In genomic region chr16:57036945-57037344, GRCh38 we compare ENCODE assay signal across 16 cellular contexts. TPM values are rescaled to one million over a fixed set of nuclear protein-coding genes. Genes with fewer than 3 reads are reported as not detected.
DNase-seq lines count a peak whose midpoint lies in the region; ATAC-seq and TF ChIP-seq lines count a peak whose summit lies in the region.
"Had no signal": no experiment of that assay in that cellular context is flagged by ENCODE, and none has a peak within 500 bp of the region (broad histone marks: within the 10 kb centered on the region; RNA-seq: fewer than 3 reads in every experiment).

No MANE protein-coding gene starts in this region.

- H3K79me2 ChIP-seq in Loucy (ENCODE audit: insufficient read depth, low read length) = peaks cover 15% of the 10 kb centered on the region

- peaks cover 85% of the 10 kb centered on the region for H3K36me3 Mint-ChIP-seq in activated CD4-positive, alpha-beta T cell treated with anti-CD3 and anti-CD28 coated beads, Interleukin-2, amount 10 ng/mL, durations not matched to agents 7 days and 5 days (ENCODE audit: low read depth)

- no peaks in the 10 kb centered on the region for H3K27me3 Mint-ChIP-seq in activated CD4-positive, alpha-beta T cell treated with anti-CD3 and anti-CD28 coated beads, Interleukin-2, amount 10 ng/mL, durations not matched to agents 7 days and 5 days

- H3K4me1 Mint-ChIP-seq in activated CD4-positive, alpha-beta T cell treated with anti-CD3 and anti-CD28 coated beads, Interleukin-2, amount 10 ng/mL, durations not matched to agents 7 days and 5 days = peaks cover 87% of the 10 kb centered on the region

- peak overlapping the region; percentile 73 to 96 (median 90) for H3K27ac ChIP-seq in spleen
- H3K27ac ChIP-seq: RWPE1 had no signal

- WGBS in spleen, 5 donors = 50 to 88% (median 67%) methylated on average over 4 to 7 of the region's 7 CpGs

- CTCF ChIA-PET in activated CD4-positive, alpha-beta T cell treated with anti-CD3 and anti-CD28 coated beads, Interleukin-2, amount 10 ng/mL, durations not matched to agents 7 days and 5 days (lab: Charles Lee) = interaction anchor here (0.7 to 1.5 kb wide), 4 partner anchors 10 to 75 kb away, joined by 3 to 9 read pairs (median 4); no protein-coding TSS in a partner anchor

- H3K27ac Mint-ChIP-seq in activated CD4-positive, alpha-beta T cell treated with anti-CD3 and anti-CD28 coated beads, Interleukin-2, amount 10 ng/mL, durations not matched to agents 7 days and 5 days = peak overlapping the region; percentile 97

- H3K9me2 ChIP-seq in Loucy (replicated peaks; ENCODE audit: low read depth, low read length) = no peaks in the 10 kb centered on the region

- peaks cover 4% of the 10 kb centered on the region for H3K9me3 Mint-ChIP-seq in activated CD4-positive, alpha-beta T cell treated with anti-CD3 and anti-CD28 coated beads, Interleukin-2, amount 10 ng/mL, durations not matched to agents 7 days and 5 days

- H3K27me3 ChIP-seq in Loucy (ENCODE audit: insufficient read depth, low read length, poor library complexity, severe bottlenecking) = no peaks in the 10 kb centered on the region
- no peaks in the 10 kb centered on the region for H3K27me3 ChIP-seq in adipocyte (replicated peaks; ENCODE audit: control insufficient read depth, insufficient read depth, low read length)
- no peaks in the 10 kb centered on the region for H3K27me3 ChIP-seq in spleen (replicated peaks in 1 of 7)
- H3K27me3 ChIP-seq: brain microvascular endothelial cell, upper lobe of left lung had no signal

- H3K36me3 ChIP-seq in Loucy (ENCODE audit: insufficient read depth, low read length) = no peaks in the 10 kb centered on the region
- peaks cover 27% of the 10 kb centered on the region for H3K36me3 ChIP-seq in adipocyte (ENCODE audit: control insufficient read depth, insufficient read depth, low read length, severe bottlenecking)
- H3K36me3 ChIP-seq in spleen = peaks cover 0 to 97% (median 63%) of the 10 kb centered on the region in 6 donors

- H3K9ac ChIP-seq in Loucy (ENCODE audit: low read depth, low read length, poor library complexity, severe bottlenecking) (peak overlapping the region; percentile 97), adipocyte (ENCODE audit: low read length) (peak overlapping the region; percentile 2)

- TF ChIP-seq CTCF in Loucy (conservative IDR thresholded peaks at IDR 0.05; ENCODE audit: low read length) = no peak
- no peak for TF ChIP-seq CTCF in spleen (IDR thresholded peaks at IDR 0.05 in 8 of 11, conservative IDR thresholded peaks at IDR 0.05 in 3 of 11)

- peaks cover 20% of the 10 kb centered on the region for H3F3A ChIP-seq in Loucy (ENCODE audit: low read depth)

- ATAC-seq in HG02571 (IDR thresholded peaks at IDR 0.05; ENCODE audit: unreplicated experiment) = no peak

- intact Hi-C loops in spleen (cut with DNase I; ENCODE audit: low total_unique reads) = no loop called here

- no peak overlapping the region for H3K4me3 Mint-ChIP-seq in activated CD4-positive, alpha-beta T cell treated with anti-CD3 and anti-CD28 coated beads, Interleukin-2, amount 10 ng/mL, durations not matched to agents 7 days and 5 days

- peaks cover 62% of the 10 kb centered on the region for H3K4me1 ChIP-seq in Loucy (ENCODE audit: insufficient read depth, low read length, poor library complexity, severe bottlenecking)
- peaks cover 47% of the 10 kb centered on the region for H3K4me1 ChIP-seq in adipocyte (ENCODE audit: control insufficient read depth, insufficient read depth, low read length)
- peaks cover 42 to 89% (median 61%) of the 10 kb centered on the region in 6 donors for H3K4me1 ChIP-seq in spleen

- H3K9me3 ChIP-seq in Loucy (ENCODE audit: insufficient read depth, low read depth, low read length) = no peaks in the 10 kb centered on the region
- peaks cover 4% of the 10 kb centered on the region for H3K9me3 ChIP-seq in adipocyte (ENCODE audit: control insufficient read depth, low read length)
- H3K9me3 ChIP-seq in spleen = no peaks in the 10 kb centered on the region
- H3K9me3 ChIP-seq: upper lobe of left lung had no signal

- H3K4me3 ChIP-seq in Loucy (ENCODE audit: low read length, poor library complexity, severe bottlenecking) (no peak overlapping the region), adipocyte (ENCODE audit: low read length) (no peak overlapping the region), spleen (no peak overlapping the region)
- H3K4me3 ChIP-seq: upper lobe of left lung had no signal

- no peaks in the 10 kb centered on the region for H4K20me1 ChIP-seq in Loucy (ENCODE audit: insufficient read depth, low read length, poor library complexity, severe bottlenecking)

- DNase-seq in activated CD4-positive, alpha-beta T cell treated with anti-CD3 and anti-CD28 coated beads, Interleukin-2, amount 10 ng/mL, durations not matched to agents 7 days and 5 days = no peak
- no peak for DNase-seq in activated CD4-positive, alpha-beta T cell treated with anti-CD3 and anti-CD28 coated beads for 1 hour
- DNase-seq in adipocyte (ENCODE audit: low read depth) (no peak), spleen (no peak), NK-92 (lab: John Stamatoyannopoulos, UW; ENCODE audit: unreplicated experiment) (no peak), T-helper 9 cell (no peak)
- DNase-seq: brain microvascular endothelial cell; COR-L47; head of caudate nucleus; midbrain; NCI-H2081 treated with DMSO at 0.1 percent for 48 hours; stimulated activated CD4-positive, alpha-beta T cell treated with anti-CD3 and anti-CD28 coated beads, Interleukin-4, amount 100 ng/mL, for 4 hours; upper lobe of left lung had no signal

- POLR2A ChIA-PET in activated CD4-positive, alpha-beta T cell treated with anti-CD3 and anti-CD28 coated beads, Interleukin-2, amount 10 ng/mL, durations not matched to agents 7 days and 5 days (lab: Charles Lee) = no interaction called here

- no peak overlapping the region for H2AFZ ChIP-seq in Loucy (ENCODE audit: low read length)

- no peak overlapping the region for H3K4me2 ChIP-seq in Loucy (ENCODE audit: low read depth, low read length, poor library complexity, severe bottlenecking)

- TF ChIP-seq POLR2A in spleen (IDR thresholded peaks at IDR 0.05) = no peak

RNA-seq across cellular contexts. Expression of gene NLRC5, which starts 47.6 kb away (rescaled TPM):
- 100 to 1,000 TPM; 428 to 468 TPM for total RNA-seq in activated CD4-positive, alpha-beta T cell treated with anti-CD3 and anti-CD28 coated beads, Interleukin-2, amount 10 ng/mL, durations not matched to agents 7 days and 5 days
- total RNA-seq in spleen = 100 to 1,000 TPM; 206 to 401 (median 237) TPM
- polyA plus RNA-seq in spleen = 100 to 1,000 TPM in 2 of 3 donors, 10 to 100 TPM in 1; 52.0 to 175 (median 161) TPM

RNA-seq across cellular contexts. Expression of gene CPNE2, which starts 55.4 kb away (rescaled TPM):
- total RNA-seq in activated CD4-positive, alpha-beta T cell treated with anti-CD3 and anti-CD28 coated beads, Interleukin-2, amount 10 ng/mL, durations not matched to agents 7 days and 5 days = 1 to 10 TPM; 3.1 to 3.6 TPM
- total RNA-seq in spleen = 10 to 100 TPM; 25.2 to 46.5 (median 34.8) TPM
- polyA plus RNA-seq in spleen = 10 to 100 TPM; 13.3 to 29.0 (median 21.7) TPM

Comparison
In these comparisons a context has a peak if more than half of its experiments do, and no peak if none do; other contexts are left out.
1. RNA of gene CPNE2, which starts 55.4 kb away (total RNA-seq): 25.2 to 46.5 TPM in spleen; 3.1 to 3.6 TPM in activated CD4-positive, alpha-beta T cell treated with anti-CD3 and anti-CD28 coated beads, Interleukin-2, amount 10 ng/mL, durations not matched to agents 7 days and 5 days; every median in the first group is over 4 times any median in the second.